ENCODE assay signal across 8 cellular contexts in the genomic region with DNA sequence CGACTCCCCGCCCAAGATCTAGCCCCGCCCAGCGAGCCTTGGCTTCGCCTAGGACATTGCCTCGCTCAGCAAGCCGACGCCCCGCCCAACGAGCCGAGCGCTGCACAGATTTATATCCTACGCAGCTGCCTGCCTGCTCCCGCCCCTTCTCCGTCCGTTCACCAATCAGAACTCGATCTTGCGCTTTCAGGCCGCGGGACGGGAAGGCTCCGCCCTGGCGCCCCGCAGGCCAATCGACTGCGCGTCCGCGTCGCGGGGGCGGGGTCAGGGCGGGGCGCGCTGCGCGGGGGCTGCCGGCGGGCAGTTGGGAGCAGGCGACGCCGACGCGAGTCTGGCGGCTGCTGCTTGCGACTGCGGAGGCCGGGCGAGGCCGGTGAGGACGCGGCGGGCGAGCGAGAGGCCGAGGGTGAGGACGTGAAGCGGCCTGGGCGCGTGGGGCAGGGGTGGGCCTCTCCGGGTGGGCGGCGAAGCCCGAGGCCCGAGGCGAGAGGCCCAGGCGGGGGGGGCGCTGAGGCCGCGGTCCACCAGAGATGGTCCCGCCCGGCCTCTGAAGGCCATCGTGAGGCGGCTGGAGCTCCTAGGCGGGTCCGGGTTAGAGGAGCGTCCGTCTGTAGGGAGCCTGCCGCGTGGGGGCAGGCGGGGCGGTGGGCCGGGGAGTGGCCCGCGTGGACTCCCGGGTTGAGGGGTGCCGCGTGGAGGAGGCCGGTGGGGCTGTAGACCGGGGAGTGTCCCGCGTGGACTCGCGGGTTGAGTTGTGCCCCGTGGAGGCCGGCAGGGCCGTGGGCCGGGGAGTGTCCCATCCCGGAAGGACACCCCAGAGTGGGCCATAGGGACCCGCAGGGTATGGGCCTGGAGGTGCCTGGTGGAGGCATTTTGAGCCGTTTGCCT. TPM values are rescaled to one million over a fixed set of nuclear protein-coding genes. Genes with fewer than 3 reads are reported as not detected.
DNase-seq lines count a peak whose midpoint lies in the region; ATAC-seq and TF ChIP-seq lines count a peak whose summit lies in the region.

A gene with protein sequence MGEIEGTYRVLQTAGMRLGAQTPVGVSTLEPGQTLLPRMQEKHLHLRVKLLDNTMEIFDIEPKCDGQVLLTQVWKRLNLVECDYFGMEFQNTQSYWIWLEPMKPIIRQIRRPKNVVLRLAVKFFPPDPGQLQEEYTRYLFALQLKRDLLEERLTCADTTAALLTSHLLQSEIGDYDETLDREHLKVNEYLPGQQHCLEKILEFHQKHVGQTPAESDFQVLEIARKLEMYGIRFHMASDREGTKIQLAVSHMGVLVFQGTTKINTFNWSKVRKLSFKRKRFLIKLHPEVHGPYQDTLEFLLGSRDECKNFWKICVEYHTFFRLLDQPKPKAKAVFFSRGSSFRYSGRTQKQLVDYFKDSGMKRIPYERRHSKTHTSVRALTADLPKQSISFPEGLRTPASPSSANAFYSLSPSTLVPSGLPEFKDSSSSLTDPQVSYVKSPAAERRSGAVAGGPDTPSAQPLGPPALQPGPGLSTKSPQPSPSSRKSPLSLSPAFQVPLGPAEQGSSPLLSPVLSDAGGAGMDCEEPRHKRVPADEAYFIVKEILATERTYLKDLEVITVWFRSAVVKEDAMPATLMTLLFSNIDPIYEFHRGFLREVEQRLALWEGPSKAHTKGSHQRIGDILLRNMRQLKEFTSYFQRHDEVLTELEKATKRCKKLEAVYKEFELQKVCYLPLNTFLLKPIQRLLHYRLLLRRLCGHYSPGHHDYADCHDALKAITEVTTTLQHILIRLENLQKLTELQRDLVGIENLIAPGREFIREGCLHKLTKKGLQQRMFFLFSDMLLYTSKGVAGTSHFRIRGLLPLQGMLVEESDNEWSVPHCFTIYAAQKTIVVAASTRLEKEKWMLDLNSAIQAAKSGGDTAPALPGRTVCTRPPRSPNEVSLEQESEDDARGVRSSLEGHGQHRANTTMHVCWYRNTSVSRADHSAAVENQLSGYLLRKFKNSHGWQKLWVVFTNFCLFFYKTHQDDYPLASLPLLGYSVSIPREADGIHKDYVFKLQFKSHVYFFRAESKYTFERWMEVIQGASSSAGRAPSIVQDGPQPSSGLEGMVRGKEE (plus strand): TSS at position 303 of the 888 bp plus-strand sequence. CDS start 16,823 bp downstream, outside the sequence.

- H3K9me3 ChIP-seq in KOPT-K1 (ENCODE audit: insufficient read depth, low read length, poor library complexity, severe bottlenecking), result no peaks in the 10 kb centered on the region
- no peaks in the 10 kb centered on the region for H3K9me3 ChIP-seq in Peyer's patch
- H3K9me3 ChIP-seq in muscle layer of colon (ENCODE audit: low read length), result no peaks in the 10 kb centered on the region

- peak; percentile 96 for DNase-seq in DMS79 treated with DMSO at 0.1 percent for 48 hours (lab: John Stamatoyannopoulos, UW)
- peak; percentile 98 to 100 (median 100) for DNase-seq in Peyer's patch
- peak; percentile 96 to 97 for DNase-seq in activated T-cell treated with anti-CD3 and anti-CD28 coated beads, Interleukin-2, amount 50 U/mL, for 48 hours
- DNase-seq in stimulated activated CD8-positive, alpha-beta memory T cell treated with anti-CD3 and anti-CD28 coated beads, Interleukin-7, amount 100 ng/mL, for 1 hour (ENCODE audit: low read depth in 2 of 2), result peak; percentile 85 to 92

- peaks cover 40% of the 10 kb centered on the region for H3K36me3 ChIP-seq in KOPT-K1 (ENCODE audit: insufficient read depth, low read length)
- peaks cover 0 to 28% (median 0%) of the 10 kb centered on the region in 3 donors for H3K36me3 ChIP-seq in Peyer's patch
- peaks cover 24% of the 10 kb centered on the region for H3K36me3 ChIP-seq in muscle layer of colon (ENCODE audit: insufficient read depth, low read length)

- peak; percentile 82 for ATAC-seq in GM21825 (IDR thresholded peaks at IDR 0.05; ENCODE audit: unreplicated experiment)
- peak; percentile 88 for ATAC-seq in esophagus mucosa

- H3K9ac ChIP-seq in muscle layer of colon (ENCODE audit: low read length), result peak within 1 kb of the TSS; percentile 75

- TF ChIP-seq CTCF in Peyer's patch (IDR thresholded peaks at IDR 0.05), result no peak

- TF ChIP-seq POLR2A in Peyer's patch (IDR thresholded peaks at IDR 0.05), result peak; percentile 74 to 78

- H3K4me3 ChIP-seq in Peyer's patch (peak within 1 kb of the TSS; percentile 64 to 94 (median 80)), muscle layer of colon (ENCODE audit: low read depth in 1 of 2, low read length in 2 of 2) (peak within 1 kb of the TSS; percentile 62 to 77)

- H3K27ac ChIP-seq in KOPT-K1 (ENCODE audit: low read depth, low read length, poor library complexity, severe bottlenecking), result peak within 1 kb of the TSS; percentile 63
- H3K27ac ChIP-seq in Peyer's patch, result peak within 1 kb of the TSS; percentile 89 to 99 (median 95)
- peak within 1 kb of the TSS; percentile 72 for H3K27ac ChIP-seq in muscle layer of colon (ENCODE audit: low read depth, low read length)

- H3K27me3 ChIP-seq in Peyer's patch, result no peaks in the 10 kb centered on the region
- H3K27me3 ChIP-seq in muscle layer of colon (ENCODE audit: control insufficient read depth in 1 of 2, insufficient read depth in 2 of 2, low read length in 2 of 2), result no peaks in the 10 kb centered on the region

- H3K4me1 ChIP-seq in Peyer's patch (peaks cover 3 to 55% (median 7%) of the 10 kb centered on the region in 4 donors), muscle layer of colon (ENCODE audit: insufficient read depth, low read length) (peaks cover 12% of the 10 kb centered on the region)

RNA-seq across cellular contexts. Expression of the gene that starts here (rescaled TPM):
- total RNA-seq in Peyer's patch, result 100 to 1,000 TPM; 107 to 169 (median 140) TPM
- total RNA-seq in esophagus mucosa, result 33.5 TPM

Comparison
In these comparisons a context has a peak if more than half of its experiments do, and no peak if none do; other contexts are left out.
1. Peak in every context shown above with its lines: DNase-seq, ATAC-seq, H3K4me3 ChIP-seq and H3K27ac ChIP-seq.